9 cellular contexts compared by ENCODE assay signal in the genomic region with DNA sequence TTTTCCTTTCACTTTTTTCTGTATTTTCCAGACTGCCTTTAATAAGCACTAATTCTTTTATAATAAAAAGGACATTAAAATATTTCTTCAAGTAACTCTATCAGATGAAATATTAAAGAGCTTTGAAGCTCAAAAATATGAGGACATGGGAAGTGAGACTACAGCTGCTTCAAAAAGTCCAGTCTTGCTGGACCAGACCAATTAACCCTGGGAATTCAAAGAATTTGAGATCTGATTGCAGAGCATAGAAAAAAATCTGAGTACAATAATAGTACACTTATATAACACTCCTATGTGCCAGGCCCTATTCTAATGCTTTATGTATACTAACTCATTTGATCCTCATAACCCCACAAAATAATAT. TPM values are rescaled to one million over a fixed set of nuclear protein-coding genes. Genes with fewer than 3 reads are reported as not detected.
DNase-seq lines count a peak whose midpoint lies in the region; ATAC-seq, FAIRE-seq and TF ChIP-seq lines count a peak whose summit lies in the region.
"Had no signal": no experiment of that assay in that cellular context is flagged by ENCODE, and none has a peak within 500 bp of the region (broad histone marks: within the 10 kb centered on the region; RNA-seq: fewer than 3 reads in every experiment).

No MANE protein-coding gene starts in this region.

- peak overlapping the region; percentile 51 for H3K4me3 Mint-ChIP-seq in CD8-positive, alpha-beta T cell
- H3K4me3 Mint-ChIP-seq in effector memory CD8-positive, alpha-beta T cell = peak overlapping the region; percentile 61 to 68
- H3K4me3 Mint-ChIP-seq in osteocyte (ENCODE audit: unreplicated experiment) = peak overlapping the region; percentile 65

- no peak overlapping the region for H3K4me3 ChIP-seq in CD8-positive, alpha-beta T cell (ENCODE audit: low read depth, low read length)
- peak overlapping the region; percentile 21 to 37 for H3K4me3 ChIP-seq in Panc1 (ENCODE audit: low read depth in 2 of 2, low read length in 2 of 2)

- no peak for FAIRE-seq in H54 (lab: Jason Lieb, UNC)

- H3K9me3 Mint-ChIP-seq in CD8-positive, alpha-beta T cell = no peaks in the 10 kb centered on the region
- H3K9me3 Mint-ChIP-seq in effector memory CD8-positive, alpha-beta T cell = no peaks in the 10 kb centered on the region
- no peaks in the 10 kb centered on the region for H3K9me3 Mint-ChIP-seq in osteocyte (ENCODE audit: unreplicated experiment)

- DNase-seq in CD8-positive, alpha-beta T cell = no peak
- DNase-seq in Panc1 (ENCODE audit: low read depth, low spot score) (no peak), osteocyte (ENCODE audit: extremely low spot score, unreplicated experiment) (no peak), NCI-H2171 treated with DMSO at 0.1 percent for 48 hours (lab: John Stamatoyannopoulos, UW) (no peak), C1 segment of cervical spinal cord (lab: John Stamatoyannopoulos, UW) (no peak), H54 (ENCODE audit: insufficient read length, low spot score) (no peak)
- DNase-seq in effector memory CD8-positive, alpha-beta T cell = no peak
- DNase-seq: NCI-H1694 had no signal

- in situ Hi-C loops in Panc1 (cut with HindIII; ENCODE audit: low pct_unique_long_range_greater_than_20kb, low sequenced_read_pairs) = no loop called here

- POLR2A ChIA-PET in CD8-positive, alpha-beta T cell (lab: Charles Lee) = interaction anchor here (1.4 to 2.1 kb wide), 2 partner anchors 9 to 14 kb away, joined by 3 to 18 read pairs; a partner anchor contains a TSS
- POLR2A ChIA-PET in Panc1 (lab: Charles Lee) = no interaction called here

- H3K4me1 ChIP-seq in CD8-positive, alpha-beta T cell (ENCODE audit: insufficient read depth, low read length) = peaks cover 56% of the 10 kb centered on the region
- H3K4me1 ChIP-seq in Panc1 (ENCODE audit: control insufficient read depth, insufficient read depth, low read length) = peaks cover 36% of the 10 kb centered on the region

- no TSS peak for BruUV-seq in Panc1 (replicated peaks; lab: Mats Ljungman, UMichigan)

- no peaks in the 10 kb centered on the region for H3K27me3 ChIP-seq in CD8-positive, alpha-beta T cell (ENCODE audit: insufficient read depth, low read length)
- no peaks in the 10 kb centered on the region for H3K27me3 ChIP-seq in Panc1 (ENCODE audit: control insufficient read depth, insufficient read depth, low read length)

- intact Hi-C loops in CD8-positive, alpha-beta T cell (cut with DNase I, micrococcal nuclease) = loop anchor here in 1 of 2 experiments (1.0 to 2.0 kb wide), 3 partner anchors 8 to 13 kb away; a partner anchor contains a TSS
- intact Hi-C loops in Panc1 (cut with micrococcal nuclease; ENCODE audit: unreplicated experiment) = no loop called here

- peaks cover 26% of the 10 kb centered on the region for H3K36me3 Mint-ChIP-seq in CD8-positive, alpha-beta T cell
- H3K36me3 Mint-ChIP-seq in effector memory CD8-positive, alpha-beta T cell (ENCODE audit: insufficient read depth) = peaks cover 7% of the 10 kb centered on the region
- peaks cover 1% of the 10 kb centered on the region for H3K36me3 Mint-ChIP-seq in osteocyte (ENCODE audit: unreplicated experiment)

- ATAC-seq in CD8-positive, alpha-beta T cell = no peak
- ATAC-seq in Panc1 = peak; percentile 40
- ATAC-seq in effector memory CD8-positive, alpha-beta T cell (replicated peaks) = no peak
- ATAC-seq in HG02852 (IDR thresholded peaks at IDR 0.05; ENCODE audit: unreplicated experiment) = no peak

- no peaks in the 10 kb centered on the region for H3K27me3 Mint-ChIP-seq in CD8-positive, alpha-beta T cell (ENCODE audit: low read depth)
- H3K27me3 Mint-ChIP-seq in effector memory CD8-positive, alpha-beta T cell = no peaks in the 10 kb centered on the region
- no peaks in the 10 kb centered on the region for H3K27me3 Mint-ChIP-seq in osteocyte (ENCODE audit: unreplicated experiment)

- no peaks in the 10 kb centered on the region for H3K9me3 ChIP-seq in CD8-positive, alpha-beta T cell (ENCODE audit: low read length)
- H3K9me3 ChIP-seq in Panc1 (ENCODE audit: control insufficient read depth, insufficient read depth, low read depth, low read length) = no peaks in the 10 kb centered on the region

- no peak for TF ChIP-seq CTCF in CD8-positive, alpha-beta T cell (IDR thresholded peaks at IDR 0.05)
- TF ChIP-seq CTCF in Panc1 (IDR thresholded peaks at IDR 0.05) = no peak
- TF ChIP-seq CTCF in osteocyte (IDR thresholded peaks at IDR 0.05) = no peak

- CTCF ChIA-PET in CD8-positive, alpha-beta T cell (lab: Charles Lee) = no interaction called here
- CTCF ChIA-PET in Panc1 (lab: Charles Lee) = interaction anchor here (0.6 kb wide), 1 partner anchor 16 kb away, joined by 3 read pairs; no protein-coding TSS in a partner anchor

- peaks cover 81% of the 10 kb centered on the region for H3K4me1 Mint-ChIP-seq in CD8-positive, alpha-beta T cell (ENCODE audit: low read depth)
- H3K4me1 Mint-ChIP-seq in effector memory CD8-positive, alpha-beta T cell (ENCODE audit: low read depth in 2 of 2) = peaks cover 46 to 69% of the 10 kb centered on the region in 2 donors
- peaks cover 85% of the 10 kb centered on the region for H3K4me1 Mint-ChIP-seq in osteocyte (ENCODE audit: unreplicated experiment)

- peak overlapping the region; percentile 38 for H3K27ac ChIP-seq in CD8-positive, alpha-beta T cell (ENCODE audit: low read depth, low read length)
- H3K27ac ChIP-seq in Panc1 (ENCODE audit: low read length) = peak overlapping the region; percentile 95

- H3K27ac Mint-ChIP-seq in CD8-positive, alpha-beta T cell = peak overlapping the region; percentile 91
- H3K27ac Mint-ChIP-seq in effector memory CD8-positive, alpha-beta T cell = peak overlapping the region; percentile 62 to 91
- H3K27ac Mint-ChIP-seq in osteocyte (ENCODE audit: unreplicated experiment) = peak overlapping the region; percentile 93

- H3K36me3 ChIP-seq in CD8-positive, alpha-beta T cell (ENCODE audit: insufficient read depth, low read length) = peaks cover 7% of the 10 kb centered on the region
- H3K36me3 ChIP-seq in Panc1 (ENCODE audit: control insufficient read depth, insufficient read depth, low read length) = no peaks in the 10 kb centered on the region; the same call in 1 of the 2 replicates

- TF ChIP-seq POLR2A in H54 (IDR thresholded peaks at IDR 0.05; ENCODE audit: low read depth, low read length) = no peak

RNA-seq across cellular contexts. Expression of a gene that starts 9.8 kb away (rescaled TPM):
- 10 to 100 TPM; 22.8 to 24.7 TPM for total RNA-seq in CD8-positive, alpha-beta T cell
- total RNA-seq in Panc1 (2021; ENCODE audit: unreplicated experiment) (54.0 TPM), osteocyte (40.0 and 41.0 TPM in 2 replicates)
- 25.5 TPM for polyA plus RNA-seq in Panc1 (2012; ENCODE audit: insufficient read length)

RNA-seq across cellular contexts. Expression of a gene that starts 57.1 kb away (rescaled TPM):
- total RNA-seq in CD8-positive, alpha-beta T cell = not detected
- 2.3 TPM for total RNA-seq in Panc1 (2021; ENCODE audit: unreplicated experiment)
- polyA plus RNA-seq in Panc1 (2012; ENCODE audit: insufficient read length) = 1.4 TPM
- total RNA-seq in osteocyte = 5.1 and 6.7 TPM in 2 replicates
